In the genomic region with DNA sequence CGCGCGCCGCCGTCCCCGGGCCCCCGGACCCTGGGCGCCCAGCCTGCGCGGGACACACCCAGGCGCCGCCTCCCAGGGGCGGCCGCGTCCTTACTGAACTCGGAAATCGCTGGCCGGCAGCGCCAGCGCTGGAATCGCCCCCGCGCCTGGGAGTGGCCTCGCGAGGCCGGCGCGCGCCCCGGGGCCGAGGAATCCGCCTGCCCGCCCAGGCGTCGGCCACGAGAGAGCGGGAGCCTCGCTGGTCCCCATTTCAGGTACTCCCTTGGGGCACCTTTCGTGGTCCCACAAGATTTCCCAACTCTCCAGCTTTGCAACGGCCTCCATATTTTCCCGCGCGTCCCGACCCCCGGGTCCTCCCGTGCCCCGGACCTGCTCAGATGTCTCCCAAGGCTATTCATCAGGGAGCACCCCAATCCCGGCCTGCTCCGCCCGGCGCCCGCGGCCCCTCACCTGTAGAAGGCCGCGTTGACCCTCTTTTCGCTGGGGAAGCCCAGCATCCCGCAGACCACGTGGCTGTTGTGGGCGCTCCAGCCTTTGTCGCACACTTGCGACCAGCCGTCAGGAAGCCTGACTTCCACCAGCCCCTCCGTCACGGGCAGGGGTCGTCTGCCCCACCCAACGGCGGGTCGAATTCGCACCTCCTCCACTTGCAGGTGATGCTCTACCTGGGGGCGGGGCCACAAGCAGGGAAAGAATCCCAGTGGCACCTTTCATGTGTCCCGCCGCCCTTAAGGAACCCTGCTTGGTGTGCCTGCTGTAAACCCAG, we compare ENCODE assay signal across 1 cellular context.
TF ChIP-seq lines count a peak whose summit lies in the region.

No MANE protein-coding gene starts in this region.

TF ChIP-seq in IMR-90, 13 proteins besides CTCF, POLR2A, EP300 and RAD21:
- TF ChIP-seq MXI1 (IDR thresholded peaks at IDR 0.05; ENCODE audit: borderline replicate concordance, low read depth, low read length) (0 out of 2 replicates have a peak, but pooled peaks have one; percentile 4), SMC3 (IDR thresholded peaks at IDR 0.05; ENCODE audit: low read depth, low read length) (no peak)
TF ChIP-seq in IMR-90: peak in this region for 1.
